Comparison of ENCODE assay signal across 16 cellular contexts in the genomic region with DNA sequence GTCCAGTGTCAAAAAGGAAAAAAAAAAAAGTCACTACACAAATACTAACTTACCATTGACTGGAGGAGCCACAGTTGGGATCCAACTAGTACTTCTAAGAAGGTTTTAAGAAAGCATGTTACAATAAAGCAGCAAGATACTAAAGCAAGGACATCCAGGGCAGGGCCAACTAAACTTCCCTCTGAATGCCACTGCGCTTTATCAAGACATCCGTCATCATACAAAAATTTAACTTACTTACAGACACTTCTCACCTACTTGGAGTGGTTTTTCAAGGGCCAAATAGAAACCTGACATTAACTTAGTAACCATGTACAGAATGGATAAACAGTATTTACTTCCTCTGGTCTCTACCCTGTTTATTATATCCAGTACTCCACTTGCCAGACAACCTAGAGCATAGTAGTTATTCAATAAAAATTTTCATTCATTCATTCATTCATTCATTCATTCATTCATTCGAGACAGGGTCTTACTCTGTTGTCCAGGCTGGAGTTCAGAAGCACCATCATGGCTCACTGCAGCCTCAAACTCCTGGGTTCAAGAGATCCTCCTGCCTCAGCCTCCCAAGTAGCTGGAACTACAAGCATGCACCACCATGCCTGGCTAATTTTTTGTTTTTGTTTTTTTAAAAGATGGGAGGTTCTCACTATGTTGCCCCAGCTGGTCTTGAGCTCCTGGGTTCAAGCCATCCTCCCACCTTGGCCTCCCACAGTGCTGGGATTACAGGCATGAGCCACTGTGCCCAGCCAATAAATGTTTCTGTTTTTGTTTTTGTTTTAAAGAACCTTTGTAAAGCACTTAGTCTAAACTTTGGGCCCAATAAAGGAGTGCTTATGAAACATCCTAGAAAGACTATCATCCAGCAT. TPM values are rescaled to one million over a fixed set of nuclear protein-coding genes. Genes with fewer than 3 reads are reported as not detected.
DNase-seq lines count a peak whose midpoint lies in the region; ATAC-seq and TF ChIP-seq lines count a peak whose summit lies in the region.
"Had no signal": no experiment of that assay in that cellular context is flagged by ENCODE, and none has a peak within 500 bp of the region (broad histone marks: within the 10 kb centered on the region; RNA-seq: fewer than 3 reads in every experiment).

No MANE protein-coding gene starts in this region.

- intact Hi-C loops in activated CD4-positive, alpha-beta memory T cell treated with anti-CD3 and anti-CD28 coated beads for 36 hours (cut with micrococcal nuclease), result no loop called here
- intact Hi-C loops in breast epithelium (cut with DNase I; ENCODE audit: low total_unique reads), result no loop called here

- no peak overlapping the region for H3K4me3 Mint-ChIP-seq in activated CD4-positive, alpha-beta memory T cell treated with anti-CD3 and anti-CD28 coated beads for 36 hours
- H3K4me3 Mint-ChIP-seq in activated CD4-positive, alpha-beta memory T cell treated with anti-CD3 and anti-CD28 coated beads, Interleukin-2, amount 10 ng/mL, durations not matched to agents 7 days and 5 days, result no peak overlapping the region
- H3K4me3 Mint-ChIP-seq: activated naive CD4-positive, alpha-beta T cell treated with anti-CD3 and anti-CD28 coated beads, Interleukin-2, amount 50 U/mL, for 24 hours; CD4-positive, alpha-beta memory T cell had no signal

- H3K9ac ChIP-seq in liver (ENCODE audit: low read depth in 1 of 2, low read length in 2 of 2), result peak overlapping the region in 1 of 2 donors; percentile 29

- H3K4me3 ChIP-seq in breast epithelium (no peak overlapping the region), liver (ENCODE audit: low read depth in 1 of 3, low read length in 3 of 3) (no peak overlapping the region), upper lobe of left lung (no peak overlapping the region)

- H3K27me3 ChIP-seq in breast epithelium (no peaks in the 10 kb centered on the region), liver (ENCODE audit: control insufficient read depth in 4 of 4, insufficient read depth in 4 of 4, low read length in 3 of 4) (no peaks in the 10 kb centered on the region), upper lobe of left lung (no peaks in the 10 kb centered on the region)

- POLR2A ChIA-PET in activated CD4-positive, alpha-beta memory T cell treated with anti-CD3 and anti-CD28 coated beads for 36 hours (lab: Charles Lee), result no interaction called here
- POLR2A ChIA-PET in activated CD4-positive, alpha-beta memory T cell treated with anti-CD3 and anti-CD28 coated beads, Interleukin-2, amount 10 ng/mL, durations not matched to agents 7 days and 5 days (lab: Charles Lee), result no interaction called here

- H3K9me3 Mint-ChIP-seq in activated CD4-positive, alpha-beta memory T cell treated with anti-CD3 and anti-CD28 coated beads for 36 hours, result peaks cover 5% of the 10 kb centered on the region
- H3K9me3 Mint-ChIP-seq in activated CD4-positive, alpha-beta memory T cell treated with anti-CD3 and anti-CD28 coated beads, Interleukin-2, amount 10 ng/mL, durations not matched to agents 7 days and 5 days, result peaks cover 8% of the 10 kb centered on the region
- H3K9me3 Mint-ChIP-seq: activated naive CD4-positive, alpha-beta T cell treated with anti-CD3 and anti-CD28 coated beads, Interleukin-2, amount 50 U/mL, for 24 hours; CD4-positive, alpha-beta memory T cell had no signal

- H3K4me1 ChIP-seq in breast epithelium, result peaks cover 0 to 6% of the 10 kb centered on the region in 2 donors
- H3K4me1 ChIP-seq in liver (ENCODE audit: control insufficient read depth in 4 of 4, insufficient read depth in 4 of 4, low read length in 3 of 4), result peaks cover 17 to 59% (median 46%) of the 10 kb centered on the region in 4 donors
- H3K4me1 ChIP-seq in upper lobe of left lung, result peaks cover 65 to 88% (median 76%) of the 10 kb centered on the region in 4 donors

- 89% methylated on average over 3 of the region's 3 CpGs for WGBS in liver
- 67 to 86% methylated on average over 3 of the region's 3 CpGs for WGBS in upper lobe of left lung, 2 donors

- CTCF ChIA-PET in activated CD4-positive, alpha-beta memory T cell treated with anti-CD3 and anti-CD28 coated beads for 36 hours (lab: Charles Lee), result no interaction called here
- CTCF ChIA-PET in activated CD4-positive, alpha-beta memory T cell treated with anti-CD3 and anti-CD28 coated beads, Interleukin-2, amount 10 ng/mL, durations not matched to agents 7 days and 5 days (lab: Charles Lee), result no interaction called here

- peak in 2 of 4 donors; percentile 21 to 51 for TF ChIP-seq EP300 in upper lobe of left lung (IDR thresholded peaks at IDR 0.05)

- no peak for DNase-seq in activated CD4-positive, alpha-beta memory T cell treated with anti-CD3 and anti-CD28 coated beads for 36 hours
- DNase-seq in activated CD4-positive, alpha-beta memory T cell treated with anti-CD3 and anti-CD28 coated beads, Interleukin-2, amount 10 ng/mL, durations not matched to agents 7 days and 5 days, result no peak
- DNase-seq in breast epithelium (ENCODE audit: low spot score in 2 of 2) (no peak), upper lobe of left lung (no peak), OCI-M2 (lab: John Stamatoyannopoulos, UW; ENCODE audit: unreplicated experiment) (no peak)
- DNase-seq: 8988T; CD4-positive, alpha-beta memory T cell; EL; Kasumi-1; NCI-H1694 treated with DMSO at 0.1 percent for 48 hours; stimulated activated CD4-positive, alpha-beta T cell treated with anti-CD3 and anti-CD28 coated beads, Interleukin-12 subunit alpha, Interleukin-12 subunit beta, amount 100 ng/mL, for 4 hours; stimulated activated naive CD8-positive, alpha-beta T cell treated with anti-CD3 and anti-CD28 coated beads, Interleukin-15, Interleukin-2, amounts not matched to agents 100 U/mL and 50 U/mL, for 24 hours had no signal

- H3K36me3 Mint-ChIP-seq in activated CD4-positive, alpha-beta memory T cell treated with anti-CD3 and anti-CD28 coated beads for 36 hours, result peaks cover 8% of the 10 kb centered on the region
- peaks cover 11% of the 10 kb centered on the region for H3K36me3 Mint-ChIP-seq in activated CD4-positive, alpha-beta memory T cell treated with anti-CD3 and anti-CD28 coated beads, Interleukin-2, amount 10 ng/mL, durations not matched to agents 7 days and 5 days (ENCODE audit: low read depth)

- TF ChIP-seq CTCF in breast epithelium (IDR thresholded peaks at IDR 0.05), result no peak
- TF ChIP-seq CTCF in liver (IDR thresholded peaks at IDR 0.05; ENCODE audit: low read depth, low read length, missing input control), result no peak
- no peak for TF ChIP-seq CTCF in upper lobe of left lung (IDR thresholded peaks at IDR 0.05)

- H3K36me3 ChIP-seq in breast epithelium (no peaks in the 10 kb centered on the region), liver (ENCODE audit: control insufficient read depth in 4 of 4, insufficient read depth in 3 of 4, low read depth in 1 of 4, low read length in 3 of 4) (peaks cover 0 to 2% (median 0%) of the 10 kb centered on the region in 4 donors), upper lobe of left lung (no peaks in the 10 kb centered on the region)

- no peak for TF ChIP-seq RAD21 in liver (IDR thresholded peaks at IDR 0.05)

- H3K4me1 Mint-ChIP-seq in activated CD4-positive, alpha-beta memory T cell treated with anti-CD3 and anti-CD28 coated beads for 36 hours (ENCODE audit: low read depth), result peaks cover 40% of the 10 kb centered on the region
- H3K4me1 Mint-ChIP-seq in activated CD4-positive, alpha-beta memory T cell treated with anti-CD3 and anti-CD28 coated beads, Interleukin-2, amount 10 ng/mL, durations not matched to agents 7 days and 5 days, result peaks cover 14% of the 10 kb centered on the region

- H3K9me3 ChIP-seq in breast epithelium (no peaks in the 10 kb centered on the region), liver (ENCODE audit: control insufficient read depth in 4 of 4, low read length in 3 of 4) (no peaks in the 10 kb centered on the region), upper lobe of left lung (no peaks in the 10 kb centered on the region)

- ATAC-seq in upper lobe of left lung (ENCODE audit: low FRiP score in 2 of 2), result peak; percentile 1 to 72
- ATAC-seq in GM21528 (IDR thresholded peaks at IDR 0.05; ENCODE audit: low FRiP score, unreplicated experiment), result no peak
- no peak for ATAC-seq in GM19351 (IDR thresholded peaks at IDR 0.05; ENCODE audit: unreplicated experiment)
- ATAC-seq: stimulated activated naive CD8-positive, alpha-beta T cell treated with anti-CD3 and anti-CD28 coated beads, Interleukin-15, Interleukin-2, amounts not matched to agents 100 U/mL and 50 U/mL, for 24 hours had no signal

- H3K27ac Mint-ChIP-seq in activated CD4-positive, alpha-beta memory T cell treated with anti-CD3 and anti-CD28 coated beads for 36 hours, result peak overlapping the region; percentile 28
- H3K27ac Mint-ChIP-seq in activated CD4-positive, alpha-beta memory T cell treated with anti-CD3 and anti-CD28 coated beads, Interleukin-2, amount 10 ng/mL, durations not matched to agents 7 days and 5 days, result no peak overlapping the region
- H3K27ac Mint-ChIP-seq: activated naive CD4-positive, alpha-beta T cell treated with anti-CD3 and anti-CD28 coated beads, Interleukin-2, amount 50 U/mL, for 24 hours had no signal

- peak overlapping the region; percentile 57 to 74 for H3K27ac ChIP-seq in breast epithelium
- H3K27ac ChIP-seq in liver (ENCODE audit: low read depth in 1 of 2, low read length in 2 of 2), result peak overlapping the region; percentile 36 to 41
- peak overlapping the region; percentile 72 to 84 (median 74) for H3K27ac ChIP-seq in upper lobe of left lung

- TF ChIP-seq POLR2A in breast epithelium (IDR thresholded peaks at IDR 0.05) (no peak), upper lobe of left lung (IDR thresholded peaks at IDR 0.05) (no peak)

- H3K27me3 Mint-ChIP-seq in activated CD4-positive, alpha-beta memory T cell treated with anti-CD3 and anti-CD28 coated beads for 36 hours, result no peaks in the 10 kb centered on the region
- no peaks in the 10 kb centered on the region for H3K27me3 Mint-ChIP-seq in activated CD4-positive, alpha-beta memory T cell treated with anti-CD3 and anti-CD28 coated beads, Interleukin-2, amount 10 ng/mL, durations not matched to agents 7 days and 5 days
- H3K27me3 Mint-ChIP-seq: activated naive CD4-positive, alpha-beta T cell treated with anti-CD3 and anti-CD28 coated beads, Interleukin-2, amount 50 U/mL, for 24 hours; CD4-positive, alpha-beta memory T cell had no signal

TF ChIP-seq in liver, 16 proteins besides CTCF, POLR2A, EP300 and RAD21 (continues in another document):
- TF ChIP-seq FOXA2 (IDR thresholded peaks at IDR 0.05), result no peak

RNA-seq across cellular contexts. Expression of gene SMURF1, which starts 19.0 kb away (rescaled TPM):
- 10 to 100 TPM; 14.0 to 16.2 TPM for total RNA-seq in activated CD4-positive, alpha-beta memory T cell treated with anti-CD3 and anti-CD28 coated beads for 36 hours
- 10 to 100 TPM; 15.9 to 17.6 TPM for total RNA-seq in activated CD4-positive, alpha-beta memory T cell treated with anti-CD3 and anti-CD28 coated beads, Interleukin-2, amount 10 ng/mL, durations not matched to agents 7 days and 5 days
- total RNA-seq in breast epithelium (10 to 100 TPM; 20.2 to 28.7 (median 25.9) TPM), liver (10 to 100 TPM in 1 of 2 donors, 1 to 10 TPM in 1; 6.2 to 16.8 TPM), upper lobe of left lung (10 to 100 TPM; 33.0 to 54.4 (median 45.9) TPM)
- 1 to 10 TPM; 2.9 to 5.6 TPM for polyA plus RNA-seq in liver

Comparison
In these comparisons a context has a peak if more than half of its experiments do, and no peak if none do; other contexts are left out.
1. ATAC-seq: peak in upper lobe of left lung (2 of 2); none in GM21528 (single experiment) and GM19351 (single experiment).
2. Peak in every context shown above with its lines, with median percentiles within 50 percentile points of each other: H3K27ac ChIP-seq.